ENCODE assay signal across 20 cellular contexts in genomic region chr17:80274871-80275449, GRCh38. TPM values are rescaled to one million over a fixed set of nuclear protein-coding genes. Genes with fewer than 3 reads are reported as not detected.
DNase-seq lines count a peak whose midpoint lies in the region; ATAC-seq, FAIRE-seq and TF ChIP-seq lines count a peak whose summit lies in the region.
"Had no signal": no experiment of that assay in that cellular context is flagged by ENCODE, and none has a peak within 500 bp of the region (broad histone marks: within the 10 kb centered on the region; RNA-seq: fewer than 3 reads in every experiment).

No MANE protein-coding gene starts in this region.

- H2BK120ac ChIP-seq in trophoblast cell (ENCODE audit: insufficient read depth, low read length, poor library complexity) = no peak overlapping the region

- no peaks in the 10 kb centered on the region for H3K27me3 Mint-ChIP-seq in activated T-cell treated with anti-CD3 and anti-CD28 coated beads, Interleukin-2, amount 50 U/mL, for 72 hours (ENCODE audit: low read depth)
- no peaks in the 10 kb centered on the region for H3K27me3 Mint-ChIP-seq in central memory CD8-positive, alpha-beta T cell

- no peaks in the 10 kb centered on the region for H3K79me2 ChIP-seq in trophoblast cell (ENCODE audit: control insufficient read depth, insufficient read depth, low read length, poor library complexity)

- H3K79me1 ChIP-seq in trophoblast cell (ENCODE audit: low read length) = no peaks in the 10 kb centered on the region

- no peak overlapping the region for H3K14ac ChIP-seq in trophoblast cell (ENCODE audit: low read length)

- no peak overlapping the region for H3K23ac ChIP-seq in trophoblast cell (ENCODE audit: low read length)

- no peak overlapping the region for H3K4me2 ChIP-seq in trophoblast cell (ENCODE audit: low read length)

- no peak overlapping the region for H3K4me3 Mint-ChIP-seq in activated T-cell treated with anti-CD3 and anti-CD28 coated beads, Interleukin-2, amount 50 U/mL, for 72 hours
- H3K4me3 Mint-ChIP-seq in central memory CD8-positive, alpha-beta T cell = no peak overlapping the region
- H3K4me3 Mint-ChIP-seq: nephron had no signal

- H3K4me3 ChIP-seq in trophoblast cell (ENCODE audit: low read depth, low read length) (no peak overlapping the region), prostate gland (no peak overlapping the region)
- H3K4me3 ChIP-seq: GM23248, transverse colon had no signal

- no peak for ATAC-seq in activated T-cell treated with anti-CD3 and anti-CD28 coated beads, Interleukin-2, amount 50 U/mL, for 72 hours (replicated peaks in 1 of 2)
- ATAC-seq in central memory CD8-positive, alpha-beta T cell (replicated peaks; ENCODE audit: extremely low read depth, poor library complexity, severe bottlenecking) = no peak
- no peak for ATAC-seq in HG02970 (IDR thresholded peaks at IDR 0.05; ENCODE audit: low FRiP score, unreplicated experiment)
- ATAC-seq: Panc1 had no signal

- H3K4me1 ChIP-seq in trophoblast cell (ENCODE audit: control insufficient read depth in 1 of 2, insufficient read depth in 2 of 2, low read length in 2 of 2) (no peaks in the 10 kb centered on the region), prostate gland (replicated peaks) (no peaks in the 10 kb centered on the region)

- no peak for DNase-seq in activated T-cell treated with anti-CD3 and anti-CD28 coated beads, Interleukin-2, amount 50 U/mL, for 72 hours
- DNase-seq in activated T-cell treated with anti-CD3 and anti-CD28 coated beads for 4 hours (no peak), HTR-8/SVneo (ENCODE audit: insufficient read length, low spot score) (no peak), trophoblast cell (no peak), GM19239 (ENCODE audit: insufficient read length, low spot score) (no peak), prostate gland (ENCODE audit: low spot score) (no peak)
- DNase-seq in central memory CD8-positive, alpha-beta T cell (ENCODE audit: low spot score in 2 of 2) = no peak
- DNase-seq: ACHN; aorta; GM23248; islet precursor cell; NCI-H1694; NCI-H2227 treated with DMSO at 0.1 percent for 48 hours; stimulated activated CD4-positive, alpha-beta T cell treated with anti-CD3 and anti-CD28 coated beads, Interleukin-12 subunit alpha, Interleukin-12 subunit beta, amount 100 ng/mL, for 4 hours; transverse colon had no signal

- H3K9me3 ChIP-seq in trophoblast cell (ENCODE audit: insufficient read depth, low read depth, low read length) (no peaks in the 10 kb centered on the region), prostate gland (no peaks in the 10 kb centered on the region)
- H3K9me3 ChIP-seq: transverse colon had no signal

- peak overlapping the region; percentile 27 for H3K18ac ChIP-seq in trophoblast cell (ENCODE audit: low read length)

- TF ChIP-seq POLR2A in prostate gland (IDR thresholded peaks at IDR 0.05) = no peak

- no peak overlapping the region for H2BK12ac ChIP-seq in trophoblast cell (ENCODE audit: low read length)

- H3K27ac ChIP-seq in trophoblast cell (ENCODE audit: low read depth, low read length) (no peak overlapping the region), prostate gland (no peak overlapping the region)
- H3K27ac ChIP-seq: GM23248, transverse colon had no signal

- peaks cover 16 to 35% of the 10 kb centered on the region in 2 donors for H3K36me3 Mint-ChIP-seq in activated T-cell treated with anti-CD3 and anti-CD28 coated beads, Interleukin-2, amount 50 U/mL, for 72 hours (ENCODE audit: insufficient read depth in 2 of 2)
- peaks cover 61% of the 10 kb centered on the region for H3K36me3 Mint-ChIP-seq in central memory CD8-positive, alpha-beta T cell (ENCODE audit: insufficient read depth)

- H3K27me3 ChIP-seq in trophoblast cell (ENCODE audit: insufficient read depth, low read length) (no peaks in the 10 kb centered on the region), prostate gland (replicated peaks; ENCODE audit: insufficient read depth) (no peaks in the 10 kb centered on the region)
- H3K27me3 ChIP-seq: transverse colon had no signal

- H3K9me3 Mint-ChIP-seq in activated T-cell treated with anti-CD3 and anti-CD28 coated beads, Interleukin-2, amount 50 U/mL, for 72 hours = no peaks in the 10 kb centered on the region
- no peaks in the 10 kb centered on the region for H3K9me3 Mint-ChIP-seq in central memory CD8-positive, alpha-beta T cell
- H3K9me3 Mint-ChIP-seq: nephron had no signal

- intact Hi-C loops in prostate gland (cut with DNase I) = no loop called here

- no peak overlapping the region for H4K8ac ChIP-seq in trophoblast cell (ENCODE audit: low read depth, low read length)

- H4K91ac ChIP-seq in trophoblast cell (ENCODE audit: low read depth, low read length) = no peak overlapping the region

- FAIRE-seq in HTR-8/SVneo (lab: Jason Lieb, UNC) = peak; percentile 81
- FAIRE-seq in GM19239 (lab: Jason Lieb, UNC) = no peak
- FAIRE-seq: endometrium, GM18507 had no signal

- H2AK5ac ChIP-seq in trophoblast cell (ENCODE audit: low read length) = no peak overlapping the region

- WGBS in trophoblast cell (ENCODE audit: extremely low coverage, insufficient coverage, insufficient read length) = 100% methylated on average over 1 of the region's 4 CpGs
- WGBS in prostate gland = 92% methylated on average over 4 of the region's 4 CpGs

- H3K9ac ChIP-seq in trophoblast cell (ENCODE audit: low read length) = no peak overlapping the region
- H3K9ac ChIP-seq: GM23248 had no signal

- H3K4me1 Mint-ChIP-seq in activated T-cell treated with anti-CD3 and anti-CD28 coated beads, Interleukin-2, amount 50 U/mL, for 72 hours (ENCODE audit: low read depth) = peaks cover 35% of the 10 kb centered on the region
- H3K4me1 Mint-ChIP-seq in central memory CD8-positive, alpha-beta T cell = peaks cover 62% of the 10 kb centered on the region

- no peak overlapping the region for H2AFZ ChIP-seq in trophoblast cell (ENCODE audit: insufficient read depth, low read length, poor library complexity)
- H2AFZ ChIP-seq: GM23248 had no signal

- no peak overlapping the region for H2BK5ac ChIP-seq in trophoblast cell (ENCODE audit: low read depth, low read length, poor library complexity)

- no peak overlapping the region for H3K4ac ChIP-seq in trophoblast cell (ENCODE audit: low read depth, low read length)

- peak overlapping the region; percentile 40 for H3K27ac Mint-ChIP-seq in activated T-cell treated with anti-CD3 and anti-CD28 coated beads, Interleukin-2, amount 50 U/mL, for 72 hours
- peak overlapping the region; percentile 83 for H3K27ac Mint-ChIP-seq in central memory CD8-positive, alpha-beta T cell (ENCODE audit: low read depth)

- H4K12ac ChIP-seq in trophoblast cell (ENCODE audit: low read depth, low read length) = no peak overlapping the region

- TF ChIP-seq CTCF in prostate gland (IDR thresholded peaks at IDR 0.05) = no peak

- H3K36me3 ChIP-seq in trophoblast cell (ENCODE audit: control insufficient read depth in 1 of 2, insufficient read depth in 2 of 2, low read length in 2 of 2) (peaks cover 11% of the 10 kb centered on the region in 2 experiments), prostate gland (no peaks in the 10 kb centered on the region)

RNA-seq across cellular contexts. Expression of gene RNF213, which starts 14.3 kb away (rescaled TPM):
- total RNA-seq in activated T-cell treated with anti-CD3 and anti-CD28 coated beads, Interleukin-2, amount 50 U/mL, for 72 hours = 100 to 1,000 TPM; 546 to 651 TPM
- polyA plus RNA-seq in trophoblast cell (2013) = 16.7 and 17.1 TPM in 2 replicates
- 100 to 1,000 TPM in 1 of 2 donors, 10 to 100 TPM in 1; 57.7 to 112 TPM for total RNA-seq in prostate gland

RNA-seq across cellular contexts. Expression of gene SLC26A11, which starts 54.7 kb away (rescaled TPM):
- 10 to 100 TPM; 25.9 to 28.8 TPM for total RNA-seq in activated T-cell treated with anti-CD3 and anti-CD28 coated beads, Interleukin-2, amount 50 U/mL, for 72 hours
- polyA plus RNA-seq in trophoblast cell (2013) = 18.0 and 19.3 TPM in 2 replicates
- total RNA-seq in prostate gland = 10 to 100 TPM; 16.9 to 32.4 TPM

RNA-seq across cellular contexts. Expression of gene SGSH, which starts 54.8 kb away (rescaled TPM):
- total RNA-seq in activated T-cell treated with anti-CD3 and anti-CD28 coated beads, Interleukin-2, amount 50 U/mL, for 72 hours = 10 to 100 TPM; 51.3 to 64.4 TPM
- 12.4 and 13.7 TPM in 2 replicates for polyA plus RNA-seq in trophoblast cell (2013)
- 10 to 100 TPM; 41.2 to 95.7 TPM for total RNA-seq in prostate gland

Comparison
In these comparisons a context has a peak if more than half of its experiments do, and no peak if none do; other contexts are left out.
1. RNA of gene RNF213, which starts 14.3 kb away (total RNA-seq): 546 to 651 TPM in activated T-cell treated with anti-CD3 and anti-CD28 coated beads, Interleukin-2, amount 50 U/mL, for 72 hours; 57.7 to 112 TPM in prostate gland; every median in the first group is over 4 times any median in the second.